Comparison of ENCODE assay signal across 2 cellular contexts in genomic region chr16:78402797-78403196, GRCh38.
TF ChIP-seq lines count a peak whose summit lies in the region.

No MANE protein-coding gene starts in this region.

TF ChIP-seq in SK-N-SH, 30 proteins besides CTCF, POLR2A, EP300 and RAD21 (continued from another document):
- TF ChIP-seq FOXM1 (IDR thresholded peaks at IDR 0.05; ENCODE audit: low read depth) (no peak), USF1 (IDR thresholded peaks at IDR 0.05; ENCODE audit: borderline replicate concordance, low read depth) (no peak), GATA2 (CRISPR knock-in tag; IDR thresholded peaks at IDR 0.05) (no peak), FOXJ3 (CRISPR knock-in tag; IDR thresholded peaks at IDR 0.05) (no peak), MEF2A (IDR thresholded peaks at IDR 0.05; ENCODE audit: borderline replicate concordance, low read depth) (no peak), EZH2phosphoT487 (IDR thresholded peaks at IDR 0.05; ENCODE audit: borderline replicate concordance, low read depth) (no peak), SMC3 (IDR thresholded peaks at IDR 0.05; ENCODE audit: low read depth, low read length) (no peak), USF2 (IDR thresholded peaks at IDR 0.05; ENCODE audit: borderline replicate concordance, low read depth, low read length) (no peak), CHD2 (IDR thresholded peaks at IDR 0.05; ENCODE audit: low read length, partially characterized antibody) (no peak), REST (IDR thresholded peaks at IDR 0.05; ENCODE audit: low read depth, low read length) (no peak), TAF1 (IDR thresholded peaks at IDR 0.05; ENCODE audit: borderline replicate concordance, low read depth, low read length) (no peak), YY1 (IDR thresholded peaks at IDR 0.05; ENCODE audit: low read depth) (no peak)

TF ChIP-seq in SK-N-SH treated with all-trans-retinoic acid at 6 μM for 48 hours, 23 proteins besides CTCF, POLR2A, EP300 and RAD21 (continued from another document):
- TF ChIP-seq TSHZ2 (CRISPR knock-in tag; IDR thresholded peaks at IDR 0.05): no peak
- no peak for TF ChIP-seq RARB (CRISPR knock-in tag; IDR thresholded peaks at IDR 0.05)
- no peak for TF ChIP-seq OSR1 (CRISPR knock-in tag; IDR thresholded peaks at IDR 0.05)
- TF ChIP-seq PPARA (CRISPR knock-in tag; IDR thresholded peaks at IDR 0.05; ENCODE audit: borderline replicate concordance): no peak
- TF ChIP-seq CSDC2 (CRISPR knock-in tag; IDR thresholded peaks at IDR 0.05): no peak
- no peak for TF ChIP-seq ZNF8 (CRISPR knock-in tag; IDR thresholded peaks at IDR 0.05)
- TF ChIP-seq ZFP30 (CRISPR knock-in tag; IDR thresholded peaks at IDR 0.05): no peak
- TF ChIP-seq GLIS3 (CRISPR knock-in tag; IDR thresholded peaks at IDR 0.05): no peak
- TF ChIP-seq ZFP3 (CRISPR knock-in tag; IDR thresholded peaks at IDR 0.05): no peak
- TF ChIP-seq ARNTL (CRISPR knock-in tag; IDR thresholded peaks at IDR 0.05; ENCODE audit: borderline replicate concordance, low read depth): no peak
- no peak for TF ChIP-seq ZNF565 (CRISPR knock-in tag; conservative IDR thresholded peaks at IDR 0.05; ENCODE audit: low read depth)
- TF ChIP-seq TOX (CRISPR knock-in tag; IDR thresholded peaks at IDR 0.05; ENCODE audit: borderline replicate concordance): no peak
